Comparison of ENCODE assay signal across 8 cellular contexts in the genomic region with DNA sequence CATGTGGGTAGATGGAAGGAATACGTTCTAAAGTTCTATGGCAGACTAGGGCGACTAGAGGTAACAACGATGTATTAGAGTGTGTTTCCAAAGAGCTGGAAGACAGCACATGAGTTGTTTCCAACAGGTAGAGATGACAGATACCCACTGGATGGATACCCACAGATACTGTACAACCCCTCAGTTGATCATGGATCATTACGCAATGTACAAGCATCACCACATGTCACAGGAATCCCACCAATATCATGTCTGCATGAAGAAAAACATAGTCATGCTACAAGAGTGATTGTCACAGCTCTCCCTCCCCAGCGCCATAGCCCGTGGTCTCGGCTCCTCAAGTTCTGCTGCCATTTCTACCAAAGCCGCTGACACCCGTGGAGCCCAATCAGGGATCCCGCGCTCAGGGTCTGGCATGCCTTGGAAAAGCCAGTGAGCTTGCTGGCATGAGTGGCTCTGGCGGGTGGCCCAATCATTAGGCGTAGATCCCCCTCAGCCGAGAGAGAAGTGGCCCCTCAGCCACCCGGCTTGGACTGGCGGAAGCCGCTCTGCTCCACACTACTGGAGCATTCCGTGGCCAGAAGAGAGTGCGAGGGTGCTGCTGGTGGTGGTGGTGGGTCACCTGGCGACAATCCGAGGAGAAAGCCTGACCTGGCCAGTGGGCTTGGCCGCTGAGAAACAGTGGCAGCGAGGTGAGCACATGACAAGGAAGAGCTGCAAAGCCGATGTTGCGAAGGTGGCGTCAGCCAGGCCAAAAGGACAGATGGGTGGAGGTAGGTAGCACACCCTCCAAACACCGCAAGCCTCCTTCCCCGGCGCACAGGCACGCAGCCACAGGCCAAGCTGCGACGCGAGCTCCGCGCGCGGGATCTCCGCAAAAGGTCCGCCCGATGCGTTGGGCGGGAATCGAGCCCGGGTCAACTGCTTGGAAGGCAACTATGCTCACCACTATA.
DNase-seq lines count a peak whose midpoint lies in the region; ATAC-seq and TF ChIP-seq lines count a peak whose summit lies in the region.

No MANE protein-coding gene starts in this region.

- H3K4me1 ChIP-seq in BLaER1: peaks cover 9% of the 10 kb centered on the region
- peaks cover 0 to 13% (median 11%) of the 10 kb centered on the region in 4 donors for H3K4me1 ChIP-seq in stomach

- intact Hi-C loops in left colon (cut with DNase I, micrococcal nuclease): no loop called here
- intact Hi-C loops in stomach (cut with DNase I; ENCODE audit: low total_unique reads): no loop called here

- ATAC-seq in left colon (peak; percentile 40), HG02970 (IDR thresholded peaks at IDR 0.05; ENCODE audit: low FRiP score, unreplicated experiment) (no peak), GM18870 (IDR thresholded peaks at IDR 0.05; ENCODE audit: unreplicated experiment) (no peak)

- H3K9ac ChIP-seq in BLaER1: peak overlapping the region; percentile 89

- 21 to 38% (median 23%) methylated on average over 38 to 44 of the region's 44 CpGs for WGBS in stomach, 5 donors

- peaks cover 2 to 9% (median 7%) of the 10 kb centered on the region in 3 donors for H3K4me1 Mint-ChIP-seq in IgD-negative memory B cell
- H3K4me1 Mint-ChIP-seq in activated naive CD8-positive, alpha-beta T cell (ENCODE audit: low read depth): peaks cover 11% of the 10 kb centered on the region

- no peaks in the 10 kb centered on the region for H4K20me1 ChIP-seq in BLaER1

- peaks cover 0 to 3% (median 0%) of the 10 kb centered on the region in 3 donors for H3K9me3 Mint-ChIP-seq in IgD-negative memory B cell
- no peaks in the 10 kb centered on the region for H3K9me3 Mint-ChIP-seq in activated naive CD8-positive, alpha-beta T cell (ENCODE audit: low read depth)

- peak overlapping the region; percentile 82 to 94 (median 87) for H3K4me3 Mint-ChIP-seq in IgD-negative memory B cell
- peak overlapping the region; percentile 83 for H3K4me3 Mint-ChIP-seq in activated naive CD8-positive, alpha-beta T cell

- TF ChIP-seq POLR2A in stomach (IDR thresholded peaks at IDR 0.05): no peak

- peak overlapping the region; percentile 79 for H3K4me3 ChIP-seq in BLaER1
- peak overlapping the region in 3 of 4 donors; percentile 50 to 72 (median 71) for H3K4me3 ChIP-seq in stomach

- peak overlapping the region in 2 of 3 donors; percentile 65 to 80 for H3K27ac Mint-ChIP-seq in IgD-negative memory B cell
- no peak overlapping the region for H3K27ac Mint-ChIP-seq in activated naive CD8-positive, alpha-beta T cell

- no peaks in the 10 kb centered on the region for H3K36me3 ChIP-seq in BLaER1
- no peaks in the 10 kb centered on the region for H3K36me3 ChIP-seq in stomach

- TF ChIP-seq CTCF in stomach (IDR thresholded peaks at IDR 0.05): no peak

- H3K9me3 ChIP-seq in BLaER1 (no peaks in the 10 kb centered on the region; the same call in 1 of the 2 replicates), stomach (peaks cover 0 to under 1% (median 0%) of the 10 kb centered on the region in 4 donors)

- TF ChIP-seq EP300 in stomach (IDR thresholded peaks at IDR 0.05): no peak

- DNase-seq in left colon: peak; percentile 15 to 27
- no peak for DNase-seq in stomach
- DNase-seq in DMS153 (lab: John Stamatoyannopoulos, UW): no peak

- H3K4me2 ChIP-seq in BLaER1: peak overlapping the region; percentile 83

- H3K27me3 ChIP-seq in BLaER1 (peaks cover 20% of the 10 kb centered on the region), stomach (peaks cover 4 to 65% (median 18%) of the 10 kb centered on the region in 3 donors)

- H3K27ac ChIP-seq in BLaER1 (peak overlapping the region; percentile 93), stomach (no peak overlapping the region)

- peaks cover 28% of the 10 kb centered on the region for H3K27me3 Mint-ChIP-seq in IgD-negative memory B cell
- peaks cover 30% of the 10 kb centered on the region for H3K27me3 Mint-ChIP-seq in activated naive CD8-positive, alpha-beta T cell

- H3K36me3 Mint-ChIP-seq in IgD-negative memory B cell: no peaks in the 10 kb centered on the region
- H3K36me3 Mint-ChIP-seq in activated naive CD8-positive, alpha-beta T cell: no peaks in the 10 kb centered on the region

Comparison
In these comparisons a context has a peak if more than half of its experiments do, and no peak if none do; other contexts are left out.
1. DNase-seq: peak in left colon (2 of 2); none in stomach (single experiment) and DMS153 (single experiment).